Comparison of ENCODE assay signal across 21 cellular contexts in genomic region chr21:27451116-27451515, GRCh38.
"Had no signal": no experiment of that assay in that cellular context is flagged by ENCODE, and none has a peak within 500 bp of the region (broad histone marks: within the 10 kb centered on the region; RNA-seq: fewer than 3 reads in every experiment).

No MANE protein-coding gene starts in this region.

- H3K27me3 ChIP-seq: MG63 had no signal

- FAIRE-seq: HepG2 had no signal

- H3K9me3 ChIP-seq: MG63, SK-N-SH had no signal

- H3K9ac ChIP-seq: SK-N-SH had no signal

- ATAC-seq: HepG2, Panc1, PC-3, T-cell had no signal

- H3K4me3 ChIP-seq: MG63 had no signal

- H3K36me3 ChIP-seq: MG63 had no signal

- DNase-seq: IMR-90, Karpas-422, KG1, MG63, NCI-H1092 treated with DMSO at 0.1 percent for 48 hours, NCI-H1436, NCI-H187, NCI-H2029, NCI-H2081 treated with DMSO at 0.1 percent for 48 hours, NCI-H2227 treated with DMSO at 0.1 percent for 48 hours, NCI-H524 treated with DMSO at 0.1 percent for 48 hours, NCI-H69, NCI-H774, PC-3, SHP77, SK-N-SH, SW 1271, T-cell had no signal

- H3K4me2 ChIP-seq: SK-N-SH had no signal

- H3K27ac ChIP-seq: RWPE1 had no signal
